ENCODE assay signal across 22 cellular contexts in genomic region chr15:78322724-78323395, GRCh38. TPM values are rescaled to one million over a fixed set of nuclear protein-coding genes. Genes with fewer than 3 reads are reported as not detected.
DNase-seq lines count a peak whose midpoint lies in the region; ATAC-seq, FAIRE-seq and TF ChIP-seq lines count a peak whose summit lies in the region.
"Had no signal": no experiment of that assay in that cellular context is flagged by ENCODE, and none has a peak within 500 bp of the region (broad histone marks: within the 10 kb centered on the region; RNA-seq: fewer than 3 reads in every experiment).

No MANE protein-coding gene starts in this region.

- H3K4me1 ChIP-seq in A549 (peaks cover 8% of the 10 kb centered on the region; the same call in 1 of the 3 replicates), NT2/D1 (ENCODE audit: insufficient read depth, insufficient read length) (peaks cover 20% of the 10 kb centered on the region), trophoblast cell (ENCODE audit: control insufficient read depth in 1 of 2, insufficient read depth in 2 of 2, low read length in 2 of 2) (peaks cover 0 to 3% of the 10 kb centered on the region in 2 experiments)
- H3K4me1 ChIP-seq: BLaER1 had no signal

- no peaks in the 10 kb centered on the region for H3F3A ChIP-seq in neural cell (ENCODE audit: insufficient read depth, low read length, poor library complexity, severe bottlenecking)

- POLR2A ChIA-PET in A549 (lab: Yijun Ruan, JAX): interaction anchor here (1.4 kb wide), 1 partner anchor 23 kb away, joined by 4 read pairs; the partner anchor contains the start of gene SKIC8

- H3K4me3 ChIP-seq in A549 (no peak overlapping the region), NT2/D1 (ENCODE audit: insufficient read length, low read depth) (no peak overlapping the region), neural cell (ENCODE audit: low read length) (peak overlapping the region; percentile 25), trophoblast cell (ENCODE audit: low read depth, low read length) (no peak overlapping the region)
- H3K4me3 ChIP-seq: BLaER1, thyroid gland had no signal

- CTCF ChIA-PET in A549 (lab: Yijun Ruan, JAX): interaction anchor here (0.7 to 15.9 kb wide), 5 partner anchors 9 to 107 kb away, joined by 3 to 169 read pairs (median 3); partner anchors contain the start of gene CRABP1

- no peak for TF ChIP-seq CTCF in A549 (IDR thresholded peaks at IDR 0.05)
- TF ChIP-seq CTCF in endothelial cell (IDR thresholded peaks at IDR 0.05; ENCODE audit: unreplicated experiment): no peak
- no peak for TF ChIP-seq CTCF in neural cell (IDR thresholded peaks at IDR 0.05; ENCODE audit: poor library complexity, severe bottlenecking)

- H3K4me3 Mint-ChIP-seq in endothelial cell (ENCODE audit: unreplicated experiment): no peak overlapping the region
- H3K4me3 Mint-ChIP-seq in T-helper 2 cell treated with Interferon-gamma antibody and Interleukin-4, amounts not matched to agents 5 μg/mL and 100 μg/mL, for 36 hours: no peak overlapping the region
- H3K4me3 Mint-ChIP-seq: activated naive CD4-positive, alpha-beta T cell treated with anti-CD3 and anti-CD28 coated beads, Interleukin-2, amount 50 U/mL, for 24 hours; stimulated activated memory B cell treated with anti-CD40 and anti-IgM and Interleukin-4, amounts not matched to agents 10 μg/mL and 1 μg/mL and 100 μg/mL, for 72 hours had no signal

- H2BK5ac ChIP-seq in trophoblast cell (ENCODE audit: low read depth, low read length, poor library complexity): no peak overlapping the region

- no peak overlapping the region for H4K8ac ChIP-seq in trophoblast cell (ENCODE audit: low read depth, low read length)

- H3K14ac ChIP-seq in trophoblast cell (ENCODE audit: low read length): no peak overlapping the region

- no peak for TF ChIP-seq POLR2A in A549 (IDR thresholded peaks at IDR 0.05; ENCODE audit: low read length)

- H3K9me2 ChIP-seq in neural cell (ENCODE audit: insufficient read depth, low read length): no peaks in the 10 kb centered on the region

- DNase-seq in A549 (ENCODE audit: low read depth in 1 of 2, low spot score in 1 of 2): no peak
- no peak for DNase-seq in NT2/D1 (ENCODE audit: low read depth, low spot score)
- DNase-seq in endothelial cell (ENCODE audit: low spot score): no peak
- no peak for DNase-seq in trophoblast cell
- DNase-seq in T-helper 2 cell treated with Interferon-gamma antibody and Interleukin-4, amounts not matched to agents 5 μg/mL and 100 μg/mL, for 36 hours (ENCODE audit: low spot score): no peak
- no peak for DNase-seq in stimulated activated naive CD8-positive, alpha-beta T cell treated with anti-CD3 and anti-CD28 coated beads, Interleukin-15, Interleukin-2, amounts not matched to agents 100 U/mL and 50 U/mL, for 24 hours
- DNase-seq: kidney glomerular epithelial cell, midbrain, MM.1S, thyroid gland had no signal

- H4K20me1 ChIP-seq in neural cell (ENCODE audit: insufficient read depth): no peaks in the 10 kb centered on the region
- H4K20me1 ChIP-seq: BLaER1 had no signal

- H3K9ac ChIP-seq in NT2/D1 (ENCODE audit: insufficient read length, low read depth) (peak overlapping the region; percentile 39), neural cell (ENCODE audit: low read length) (peak overlapping the region; percentile 62), trophoblast cell (ENCODE audit: low read length) (no peak overlapping the region)
- H3K9ac ChIP-seq: BLaER1 had no signal

- 88% methylated on average over 14 of the region's 15 CpGs for WGBS in A549 (ENCODE audit: missing lambda C conversion rate)
- WGBS in trophoblast cell (ENCODE audit: extremely low coverage, insufficient coverage, insufficient read length): no CpG with 5 or more reads among the region's 15 CpGs

- no peak overlapping the region for H3K23ac ChIP-seq in trophoblast cell (ENCODE audit: low read length)

- no peak overlapping the region for H2BK12ac ChIP-seq in trophoblast cell (ENCODE audit: low read length)

- no peak overlapping the region for H3K18ac ChIP-seq in trophoblast cell (ENCODE audit: low read length)

- H3K27ac Mint-ChIP-seq in endothelial cell (ENCODE audit: unreplicated experiment): peak overlapping the region; percentile 81
- no peak overlapping the region for H3K27ac Mint-ChIP-seq in T-helper 2 cell treated with Interferon-gamma antibody and Interleukin-4, amounts not matched to agents 5 μg/mL and 100 μg/mL, for 36 hours
- H3K27ac Mint-ChIP-seq: activated naive CD4-positive, alpha-beta T cell treated with anti-CD3 and anti-CD28 coated beads, Interleukin-2, amount 50 U/mL, for 24 hours; stimulated activated memory B cell treated with anti-CD40 and anti-IgM and Interleukin-4, amounts not matched to agents 10 μg/mL and 1 μg/mL and 100 μg/mL, for 72 hours had no signal

- no peaks in the 10 kb centered on the region for H3K79me1 ChIP-seq in trophoblast cell (ENCODE audit: low read length)

- H3K4me2 ChIP-seq in A549: peak overlapping the region; percentile 23; the same call in 1 of the 3 replicates
- peak overlapping the region; percentile 47 for H3K4me2 ChIP-seq in neural cell (ENCODE audit: low read length)
- no peak overlapping the region for H3K4me2 ChIP-seq in trophoblast cell (ENCODE audit: low read length)
- H3K4me2 ChIP-seq: BLaER1 had no signal

- TF ChIP-seq RAD21 in A549 (conservative IDR thresholded peaks at IDR 0.05 in 1 of 2, IDR thresholded peaks at IDR 0.05 in 1 of 2) (no peak), neural cell (conservative IDR thresholded peaks at IDR 0.05) (no peak)

- H3K36me3 ChIP-seq in NT2/D1 (ENCODE audit: insufficient read depth, insufficient read length, low read length) (no peaks in the 10 kb centered on the region), neural cell (ENCODE audit: insufficient read depth, low read length) (no peaks in the 10 kb centered on the region), trophoblast cell (ENCODE audit: control insufficient read depth in 1 of 2, insufficient read depth in 2 of 2, low read length in 2 of 2) (no peaks in the 10 kb centered on the region)
- H3K36me3 ChIP-seq: BLaER1, neutrophil, thyroid gland had no signal

- H2BK120ac ChIP-seq in trophoblast cell (ENCODE audit: insufficient read depth, low read length, poor library complexity): no peak overlapping the region

- ATAC-seq in A549 (no peak), HG02884 (IDR thresholded peaks at IDR 0.05; ENCODE audit: unreplicated experiment) (no peak)
- no peak for ATAC-seq in stimulated activated naive CD8-positive, alpha-beta T cell treated with anti-CD3 and anti-CD28 coated beads, Interleukin-15, Interleukin-2, amounts not matched to agents 100 U/mL and 50 U/mL, for 24 hours
- ATAC-seq: stimulated activated memory B cell treated with anti-CD40 and anti-IgM and Interleukin-4, amounts not matched to agents 10 μg/mL and 1 μg/mL and 100 μg/mL, for 72 hours had no signal

- H4K91ac ChIP-seq in trophoblast cell (ENCODE audit: low read depth, low read length): no peak overlapping the region

- peaks cover 3% of the 10 kb centered on the region for H3K36me3 Mint-ChIP-seq in endothelial cell (ENCODE audit: low read depth, unreplicated experiment)
- H3K36me3 Mint-ChIP-seq in T-helper 2 cell treated with Interferon-gamma antibody and Interleukin-4, amounts not matched to agents 5 μg/mL and 100 μg/mL, for 36 hours (ENCODE audit: low read depth): no peaks in the 10 kb centered on the region
- H3K36me3 Mint-ChIP-seq: activated naive CD4-positive, alpha-beta T cell treated with anti-CD3 and anti-CD28 coated beads, Interleukin-2, amount 50 U/mL, for 24 hours; stimulated activated memory B cell treated with anti-CD40 and anti-IgM and Interleukin-4, amounts not matched to agents 10 μg/mL and 1 μg/mL and 100 μg/mL, for 72 hours had no signal

- H3K9me3 ChIP-seq in A549 (no peaks in the 10 kb centered on the region), NT2/D1 (ENCODE audit: insufficient read depth, low read length) (no peaks in the 10 kb centered on the region), neural cell (ENCODE audit: low read length) (no peaks in the 10 kb centered on the region), trophoblast cell (ENCODE audit: insufficient read depth, low read depth, low read length) (no peaks in the 10 kb centered on the region)
- H3K9me3 ChIP-seq: BLaER1, neutrophil, thyroid gland had no signal

- H2AK5ac ChIP-seq in trophoblast cell (ENCODE audit: low read length): no peak overlapping the region

- no peak for FAIRE-seq in A549 (lab: Jason Lieb, UNC)
- FAIRE-seq: colon, endometrium, RCC 7860 had no signal

- peaks cover 5% of the 10 kb centered on the region for H3K27me3 Mint-ChIP-seq in endothelial cell (ENCODE audit: unreplicated experiment)
- no peaks in the 10 kb centered on the region for H3K27me3 Mint-ChIP-seq in T-helper 2 cell treated with Interferon-gamma antibody and Interleukin-4, amounts not matched to agents 5 μg/mL and 100 μg/mL, for 36 hours (ENCODE audit: low read depth)
- H3K27me3 Mint-ChIP-seq: activated naive CD4-positive, alpha-beta T cell treated with anti-CD3 and anti-CD28 coated beads, Interleukin-2, amount 50 U/mL, for 24 hours; stimulated activated memory B cell treated with anti-CD40 and anti-IgM and Interleukin-4, amounts not matched to agents 10 μg/mL and 1 μg/mL and 100 μg/mL, for 72 hours had no signal

- H2AFZ ChIP-seq in neural cell (ENCODE audit: low read depth, low read length) (peak overlapping the region; percentile 59), trophoblast cell (ENCODE audit: insufficient read depth, low read length, poor library complexity) (no peak overlapping the region)

- H3K4ac ChIP-seq in trophoblast cell (ENCODE audit: low read depth, low read length): no peak overlapping the region

- TF ChIP-seq EP300 in A549 (IDR thresholded peaks at IDR 0.05): no peak
- TF ChIP-seq EP300 in neural cell (conservative IDR thresholded peaks at IDR 0.05; ENCODE audit: poor library complexity, severe bottlenecking): no peak

- H4K12ac ChIP-seq in trophoblast cell (ENCODE audit: low read depth, low read length): no peak overlapping the region

- H3K79me2 ChIP-seq in neural cell (replicated peaks; ENCODE audit: insufficient read depth, low read length) (no peaks in the 10 kb centered on the region), trophoblast cell (ENCODE audit: control insufficient read depth, insufficient read depth, low read length, poor library complexity) (no peaks in the 10 kb centered on the region)

- H3K4me1 Mint-ChIP-seq in endothelial cell (ENCODE audit: unreplicated experiment): peaks cover 18% of the 10 kb centered on the region
- H3K4me1 Mint-ChIP-seq in T-helper 2 cell treated with Interferon-gamma antibody and Interleukin-4, amounts not matched to agents 5 μg/mL and 100 μg/mL, for 36 hours (ENCODE audit: low read depth): no peaks in the 10 kb centered on the region
- H3K4me1 Mint-ChIP-seq: activated naive CD4-positive, alpha-beta T cell treated with anti-CD3 and anti-CD28 coated beads, Interleukin-2, amount 50 U/mL, for 24 hours; stimulated activated memory B cell treated with anti-CD40 and anti-IgM and Interleukin-4, amounts not matched to agents 10 μg/mL and 1 μg/mL and 100 μg/mL, for 72 hours had no signal

- H3K9me3 Mint-ChIP-seq in endothelial cell (ENCODE audit: unreplicated experiment): no peaks in the 10 kb centered on the region
- no peaks in the 10 kb centered on the region for H3K9me3 Mint-ChIP-seq in T-helper 2 cell treated with Interferon-gamma antibody and Interleukin-4, amounts not matched to agents 5 μg/mL and 100 μg/mL, for 36 hours
- H3K9me3 Mint-ChIP-seq: activated naive CD4-positive, alpha-beta T cell treated with anti-CD3 and anti-CD28 coated beads, Interleukin-2, amount 50 U/mL, for 24 hours; stimulated activated memory B cell treated with anti-CD40 and anti-IgM and Interleukin-4, amounts not matched to agents 10 μg/mL and 1 μg/mL and 100 μg/mL, for 72 hours had no signal

- H3K27ac ChIP-seq in A549 (peak overlapping the region in 1 of 2 experiments; percentile 49; a peak in 2 of 6 replicates), neural cell (ENCODE audit: low read length) (peak overlapping the region; percentile 44), trophoblast cell (ENCODE audit: low read depth, low read length) (no peak overlapping the region)
- H3K27ac ChIP-seq: BLaER1, neutrophil, thyroid gland had no signal

- H3K27me3 ChIP-seq in NT2/D1 (ENCODE audit: insufficient read depth, insufficient read length) (no peaks in the 10 kb centered on the region), neural cell (ENCODE audit: insufficient read depth, low read depth, low read length) (no peaks in the 10 kb centered on the region), trophoblast cell (ENCODE audit: insufficient read depth, low read length) (no peaks in the 10 kb centered on the region)
- H3K27me3 ChIP-seq: BLaER1, neutrophil, thyroid gland had no signal

RNA-seq across cellular contexts. Expression of gene CRABP1, which starts 17.3 kb away (rescaled TPM):
- polyA plus RNA-seq in A549 (2011; rRNA removed) (0.57 and 1.3 TPM in 2 replicates), A549 (2017; fragmentation: RNase III; extraction: RNeasy Plus Mini Kit Qiagen cat#74134 plus additional on column Dnase treatment) (0.79 to 1.1 TPM (median 1.0 TPM) in 3 replicates), neural cell (7.0 and 8.7 TPM in 2 replicates)
- polyA plus RNA-seq in A549 (2012; cell fraction: cytosol; rRNA removed): 1.7 and 2.1 TPM in 2 replicates
- polyA plus RNA-seq in A549 (2012; cell fraction: nucleus; rRNA removed): 0.39 and 0.80 TPM in 2 replicates
- polyA minus RNA-seq in A549 (2011; rRNA and poly(A)+ RNA removed): 0.79 TPM in 1 of 2 replicates, not detected in the other
- 3.3 TPM for total RNA-seq in endothelial cell (ENCODE audit: unreplicated experiment)
- polyA minus RNA-seq in neural cell: 1.7 and 3.2 TPM in 2 replicates
- 1.1 and 1.2 TPM in 2 replicates for polyA plus RNA-seq in trophoblast cell (2013)
- total RNA-seq: A172, fibroblast of villous mesenchyme, renal cortical epithelial cell had no signal

RNA-seq across cellular contexts. Expression of gene SKIC8, which starts 23.5 kb away (rescaled TPM):
- polyA plus RNA-seq in A549 (2011; rRNA removed) (162 and 177 TPM in 2 replicates), A549 (2017; fragmentation: RNase III; extraction: RNeasy Plus Mini Kit Qiagen cat#74134 plus additional on column Dnase treatment) (143 to 154 TPM (median 144 TPM) in 3 replicates), neural cell (160 and 170 TPM in 2 replicates)
- 108 and 112 TPM in 2 replicates for polyA plus RNA-seq in A549 (2012; cell fraction: cytosol; rRNA removed)
- polyA plus RNA-seq in A549 (2012; cell fraction: nucleus; rRNA removed): 56.6 and 82.9 TPM in 2 replicates
- polyA minus RNA-seq in A549 (2011; rRNA and poly(A)+ RNA removed): 73.3 and 77.4 TPM in 2 replicates
- total RNA-seq in endothelial cell (ENCODE audit: unreplicated experiment): 43.9 TPM
- 65.8 and 73.5 TPM in 2 replicates for polyA minus RNA-seq in neural cell
- polyA plus RNA-seq in trophoblast cell (2013): 25.9 and 26.7 TPM in 2 replicates

RNA-seq across cellular contexts. Expression of gene DNAJA4, which starts 58.5 kb away (rescaled TPM):
- 0.13 and 0.25 TPM in 2 replicates for polyA plus RNA-seq in A549 (2011; rRNA removed)
- 0.08 TPM in 1 of 2 replicates, not detected in the other for polyA plus RNA-seq in A549 (2012; cell fraction: cytosol; rRNA removed)
- polyA plus RNA-seq in A549 (2012; cell fraction: nucleus; rRNA removed): 0.05 and 0.11 TPM in 2 replicates
- 0.05 to 0.07 TPM in 2 of 3 replicates, not detected in the other for polyA plus RNA-seq in A549 (2017; fragmentation: RNase III; extraction: RNeasy Plus Mini Kit Qiagen cat#74134 plus additional on column Dnase treatment)
- 0.12 TPM in 1 of 2 replicates, not detected in the other for polyA minus RNA-seq in A549 (2011; rRNA and poly(A)+ RNA removed)
- total RNA-seq in endothelial cell (ENCODE audit: unreplicated experiment): 2.1 TPM
- 0.66 TPM in 1 of 2 replicates, not detected in the other for polyA plus RNA-seq in neural cell
- polyA minus RNA-seq in neural cell: not detected in 2 replicates
- 0.08 TPM in 2 replicates for polyA plus RNA-seq in trophoblast cell (2013)
- total RNA-seq: A172 had no signal
